9 cellular contexts compared by ENCODE assay signal in genomic region chr2:30293303-30293912, GRCh38.
A peak's percentile ranks its signal among the peaks of the same experiment; 100 is the strongest.
DNase-seq lines count a peak whose midpoint lies in the region; ATAC-seq and TF ChIP-seq lines count a peak whose summit lies in the region.
"Had no signal": no experiment of that assay in that cellular context is flagged by ENCODE, and none has a peak within 500 bp of the region (broad histone marks: within the 10 kb centered on the region; RNA-seq: fewer than 3 reads in every experiment).

No MANE protein-coding gene starts in this region.

- peaks cover 19% of the 10 kb centered on the region for H3K4me1 Mint-ChIP-seq in activated CD4-positive, alpha-beta T cell treated with anti-CD3 and anti-CD28 coated beads, Interleukin-2, amount 10 ng/mL, durations not matched to agents 24 days and 14 days
- H3K4me1 Mint-ChIP-seq in effector memory CD8-positive, alpha-beta T cell (ENCODE audit: low read depth in 2 of 2) = peaks cover 0 to 8% of the 10 kb centered on the region in 2 donors

- TF ChIP-seq CTCF in thyroid gland (IDR thresholded peaks at IDR 0.05) = no peak

- H3K27me3 Mint-ChIP-seq in activated CD4-positive, alpha-beta T cell treated with anti-CD3 and anti-CD28 coated beads, Interleukin-2, amount 10 ng/mL, durations not matched to agents 24 days and 14 days = no peaks in the 10 kb centered on the region
- H3K27me3 Mint-ChIP-seq in effector memory CD8-positive, alpha-beta T cell = no peaks in the 10 kb centered on the region

- no peak for TF ChIP-seq POLR2A in thyroid gland (IDR thresholded peaks at IDR 0.05)

- no peak overlapping the region for H3K4me3 ChIP-seq in thyroid gland (replicated peaks in 1 of 3)

- no peaks in the 10 kb centered on the region for H3K36me3 ChIP-seq in thyroid gland

- no peak overlapping the region for H3K27ac ChIP-seq in thyroid gland

- H3K9me3 Mint-ChIP-seq in activated CD4-positive, alpha-beta T cell treated with anti-CD3 and anti-CD28 coated beads, Interleukin-2, amount 10 ng/mL, durations not matched to agents 24 days and 14 days = peaks cover 7% of the 10 kb centered on the region
- peaks cover 2 to 9% of the 10 kb centered on the region in 2 donors for H3K9me3 Mint-ChIP-seq in effector memory CD8-positive, alpha-beta T cell

- H3K27me3 ChIP-seq in thyroid gland = no peaks in the 10 kb centered on the region

- DNase-seq in activated CD4-positive, alpha-beta T cell treated with anti-CD3 and anti-CD28 coated beads, Interleukin-2, amount 10 ng/mL, durations not matched to agents 24 days and 14 days = no peak
- DNase-seq in activated CD4-positive, alpha-beta T cell treated with anti-CD3 and anti-CD28 coated beads for 4 hours = no peak
- DNase-seq in SKM-1 (lab: John Stamatoyannopoulos, UW; ENCODE audit: unreplicated experiment) = peak; percentile 69
- peak; percentile 98 for DNase-seq in glomerular visceral epithelial cell (ENCODE audit: extremely low spot score)
- peak; percentile 61 to 69 for DNase-seq in thyroid gland
- DNase-seq in effector memory CD8-positive, alpha-beta T cell = no peak
- DNase-seq in activated gamma-delta T cell treated with Interleukin-2 at 50 U/mL for 16 hours = no peak
- DNase-seq: DND-41 had no signal

- peaks cover 0 to 9% of the 10 kb centered on the region in 2 donors for H3K4me1 ChIP-seq in thyroid gland

- ATAC-seq in effector memory CD8-positive, alpha-beta T cell (replicated peaks) = no peak
- no peak for ATAC-seq in HG02610 (IDR thresholded peaks at IDR 0.05; ENCODE audit: unreplicated experiment)

- H3K9me3 ChIP-seq in thyroid gland = no peaks in the 10 kb centered on the region

- intact Hi-C loops in activated CD4-positive, alpha-beta T cell treated with anti-CD3 and anti-CD28 coated beads, Interleukin-2, amount 10 ng/mL, durations not matched to agents 24 days and 14 days (cut with micrococcal nuclease) = no loop called here
- intact Hi-C loops in thyroid gland (cut with DNase I) = no loop called here

- WGBS in thyroid gland, 2 donors = 37 to 59% methylated on average over 8 to 12 of the region's 12 CpGs

- no peaks in the 10 kb centered on the region for H3K36me3 Mint-ChIP-seq in activated CD4-positive, alpha-beta T cell treated with anti-CD3 and anti-CD28 coated beads, Interleukin-2, amount 10 ng/mL, durations not matched to agents 24 days and 14 days (ENCODE audit: low read depth)
- H3K36me3 Mint-ChIP-seq in effector memory CD8-positive, alpha-beta T cell (ENCODE audit: insufficient read depth) = peaks cover 6% of the 10 kb centered on the region

- H3K4me3 Mint-ChIP-seq in activated CD4-positive, alpha-beta T cell treated with anti-CD3 and anti-CD28 coated beads, Interleukin-2, amount 10 ng/mL, durations not matched to agents 24 days and 14 days = no peak overlapping the region
- H3K4me3 Mint-ChIP-seq in effector memory CD8-positive, alpha-beta T cell = no peak overlapping the region

- H3K27ac Mint-ChIP-seq in activated CD4-positive, alpha-beta T cell treated with anti-CD3 and anti-CD28 coated beads, Interleukin-2, amount 10 ng/mL, durations not matched to agents 24 days and 14 days = peak overlapping the region; percentile 26
- H3K27ac Mint-ChIP-seq in effector memory CD8-positive, alpha-beta T cell = no peak overlapping the region

Comparison
In these comparisons a context has a peak if more than half of its experiments do, and no peak if none do; other contexts are left out.
1. DNase-seq: peak in SKM-1 (single experiment), glomerular visceral epithelial cell (single experiment) and thyroid gland (2 of 2); none in activated CD4-positive, alpha-beta T cell treated with anti-CD3 and anti-CD28 coated beads, Interleukin-2, amount 10 ng/mL, durations not matched to agents 24 days and 14 days (single experiment), activated CD4-positive, alpha-beta T cell treated with anti-CD3 and anti-CD28 coated beads for 4 hours (0 of 2), effector memory CD8-positive, alpha-beta T cell (0 of 3) and activated gamma-delta T cell treated with Interleukin-2 at 50 U/mL for 16 hours (single experiment).